Comparison of ENCODE assay signal across 25 cellular contexts in genomic region chr5:56106837-56107236, GRCh38.
DNase-seq lines count a peak whose midpoint lies in the region; ATAC-seq, FAIRE-seq and TF ChIP-seq lines count a peak whose summit lies in the region.
"Had no signal": no experiment of that assay in that cellular context is flagged by ENCODE, and none has a peak within 500 bp of the region (broad histone marks: within the 10 kb centered on the region; RNA-seq: fewer than 3 reads in every experiment).

No MANE protein-coding gene starts in this region.

- CTCF ChIA-PET in activated CD4-positive, alpha-beta T cell treated with anti-CD3 and anti-CD28 coated beads, Interleukin-2, amount 10 ng/mL, durations not matched to agents 7 days and 5 days (lab: Charles Lee) = interaction anchor here (0.6 to 1.8 kb wide), 4 partner anchors 10 to 714 kb away, joined by 3 to 7 read pairs (median 4); no protein-coding TSS in a partner anchor
- CTCF ChIA-PET in A549 (lab: Yijun Ruan, JAX) = interaction anchor here (0.5 kb wide), 1 partner anchor 325 kb away, joined by 3 read pairs; no protein-coding TSS in a partner anchor
- CTCF ChIA-PET in CD4-positive, alpha-beta memory T cell (lab: Charles Lee; ENCODE audit: partially characterized antibody) = interaction anchor here (0.6 to 1.3 kb wide), 2 partner anchors 12 to 36 kb away, joined by 3 read pairs; no protein-coding TSS in a partner anchor

- TF ChIP-seq CTCF in A549 (IDR thresholded peaks at IDR 0.05) (no peak), adrenal gland (IDR thresholded peaks at IDR 0.05) (no peak)

- H3K27me3 ChIP-seq in CD4-positive, alpha-beta memory T cell (ENCODE audit: insufficient read depth, low read length) = no peaks in the 10 kb centered on the region
- H3K27me3 ChIP-seq in adrenal gland = no peaks in the 10 kb centered on the region

- H3K27ac Mint-ChIP-seq in activated CD4-positive, alpha-beta T cell treated with anti-CD3 and anti-CD28 coated beads, Interleukin-2, amount 10 ng/mL, durations not matched to agents 7 days and 5 days = peak overlapping the region; percentile 52
- H3K27ac Mint-ChIP-seq in CD4-positive, alpha-beta memory T cell = peak overlapping the region in 4 of 7 donors; percentile 7 to 77 (median 52)

- H3K4me1 ChIP-seq in A549 (peaks cover 41% of the 10 kb centered on the region), adrenal gland (replicated peaks in 1 of 2) (peaks cover 0 to 4% of the 10 kb centered on the region in 2 donors)
- H3K4me1 ChIP-seq in CD4-positive, alpha-beta memory T cell (ENCODE audit: insufficient read depth, low read length) = peaks cover 42% of the 10 kb centered on the region

- H3K9me3 ChIP-seq in A549 = no peaks in the 10 kb centered on the region
- H3K9me3 ChIP-seq in CD4-positive, alpha-beta memory T cell (ENCODE audit: control insufficient read depth in 1 of 2, low read length in 2 of 2) = no peaks in the 10 kb centered on the region
- H3K9me3 ChIP-seq in adrenal gland (replicated peaks in 1 of 3) = no peaks in the 10 kb centered on the region

- H3K4me2 ChIP-seq in A549 = peak overlapping the region; percentile 38

- H3K36me3 Mint-ChIP-seq in activated CD4-positive, alpha-beta T cell treated with anti-CD3 and anti-CD28 coated beads, Interleukin-2, amount 10 ng/mL, durations not matched to agents 7 days and 5 days (ENCODE audit: low read depth) = peaks cover 51% of the 10 kb centered on the region
- H3K36me3 Mint-ChIP-seq in CD4-positive, alpha-beta memory T cell = peaks cover 2 to 3% of the 10 kb centered on the region in 2 donors
- H3K36me3 Mint-ChIP-seq: IgD-negative memory B cell had no signal

- POLR2A ChIA-PET in activated CD4-positive, alpha-beta T cell treated with anti-CD3 and anti-CD28 coated beads, Interleukin-2, amount 10 ng/mL, durations not matched to agents 7 days and 5 days (lab: Charles Lee) = interaction anchor here (0.6 kb wide), 1 partner anchor 19 kb away, joined by 3 read pairs; no protein-coding TSS in a partner anchor
- POLR2A ChIA-PET in A549 (lab: Yijun Ruan, JAX) = interaction anchor here (1.2 to 1.7 kb wide), 3 partner anchors 8 to 112 kb away, joined by 3 to 5 read pairs (median 4); partner anchors contain the start of gene IL6ST
- POLR2A ChIA-PET in CD4-positive, alpha-beta memory T cell (lab: Charles Lee; ENCODE audit: partially characterized antibody) = interaction anchor here (0.7 to 2.8 kb wide), 4 partner anchors 12 to 47 kb away, joined by 3 to 11 read pairs (median 6); no protein-coding TSS in a partner anchor

- FAIRE-seq in A549 (lab: Jason Lieb, UNC) = no peak
- FAIRE-seq: GM12891, GM18507, H1 had no signal

- H3K4me1 Mint-ChIP-seq in activated CD4-positive, alpha-beta T cell treated with anti-CD3 and anti-CD28 coated beads, Interleukin-2, amount 10 ng/mL, durations not matched to agents 7 days and 5 days = peaks cover 58% of the 10 kb centered on the region
- H3K4me1 Mint-ChIP-seq in CD4-positive, alpha-beta memory T cell = peaks cover 25 to 51% (median 43%) of the 10 kb centered on the region in 4 donors

- H3K4me3 ChIP-seq in A549 (no peak overlapping the region), adrenal gland (no peak overlapping the region)
- no peak overlapping the region for H3K4me3 ChIP-seq in CD4-positive, alpha-beta memory T cell (ENCODE audit: low read length in 2 of 2)

- H3K36me3 ChIP-seq in CD4-positive, alpha-beta memory T cell (ENCODE audit: insufficient read depth, low read length) = no peaks in the 10 kb centered on the region
- no peaks in the 10 kb centered on the region for H3K36me3 ChIP-seq in adrenal gland (replicated peaks in 1 of 2)

- no peak for TF ChIP-seq EP300 in A549 (IDR thresholded peaks at IDR 0.05)

- H3K4me3 Mint-ChIP-seq in activated CD4-positive, alpha-beta T cell treated with anti-CD3 and anti-CD28 coated beads, Interleukin-2, amount 10 ng/mL, durations not matched to agents 7 days and 5 days = no peak overlapping the region
- peak overlapping the region in 1 of 8 donors; percentile 22 for H3K4me3 Mint-ChIP-seq in CD4-positive, alpha-beta memory T cell
- H3K4me3 Mint-ChIP-seq: IgD-negative memory B cell had no signal

- DNase-seq in activated CD4-positive, alpha-beta T cell treated with anti-CD3 and anti-CD28 coated beads, Interleukin-2, amount 10 ng/mL, durations not matched to agents 7 days and 5 days = no peak
- no peak for DNase-seq in activated CD4-positive, alpha-beta T cell treated with anti-CD3 and anti-CD28 coated beads for 48 hours
- DNase-seq in A549 (ENCODE audit: low read depth in 1 of 2, low spot score in 1 of 2) (peak in 1 of 2 experiments; percentile 33), caudate nucleus (lab: John Stamatoyannopoulos, UW) (no peak), substantia nigra (lab: John Stamatoyannopoulos, UW) (no peak), adrenal gland (no peak), AG20443 (ENCODE audit: low spot score) (no peak)
- no peak for DNase-seq in CD4-positive, alpha-beta memory T cell
- DNase-seq: C1 segment of cervical spinal cord, COR-L47, DMS153, EL, Karpas-422, NCI-H1436, NCI-H1930, NCI-H226, NCI-H524, NCI-H82, OCI-M1, SIG-M5 had no signal

- intact Hi-C loops in CD4-positive, alpha-beta memory T cell (cut with micrococcal nuclease) = no loop called here
- intact Hi-C loops in adrenal gland (cut with DNase I) = no loop called here

- H3K27me3 Mint-ChIP-seq in activated CD4-positive, alpha-beta T cell treated with anti-CD3 and anti-CD28 coated beads, Interleukin-2, amount 10 ng/mL, durations not matched to agents 7 days and 5 days = no peaks in the 10 kb centered on the region
- H3K27me3 Mint-ChIP-seq in CD4-positive, alpha-beta memory T cell = no peaks in the 10 kb centered on the region

- peak overlapping the region; percentile 37 to 88; a peak in 5 of 6 replicates for H3K27ac ChIP-seq in A549
- H3K27ac ChIP-seq in CD4-positive, alpha-beta memory T cell (ENCODE audit: low read depth, low read length) = no peak overlapping the region
- peak overlapping the region; percentile 24 for H3K27ac ChIP-seq in caudate nucleus (ENCODE audit: low read depth, low read length)
- H3K27ac ChIP-seq in substantia nigra (ENCODE audit: low read depth, low read length, poor library complexity, severe bottlenecking) = no peak overlapping the region
- H3K27ac ChIP-seq in adrenal gland = no peak overlapping the region
- H3K27ac ChIP-seq: RWPE1 had no signal

- ATAC-seq in A549 = peak in 1 of 2 experiments; percentile 57; a peak in 4 of 6 replicates

- no peak for TF ChIP-seq RAD21 in A549 (conservative IDR thresholded peaks at IDR 0.05 in 1 of 2, IDR thresholded peaks at IDR 0.05 in 1 of 2)

- TF ChIP-seq POLR2A in A549 (IDR thresholded peaks at IDR 0.05; ENCODE audit: low read length) (no peak), adrenal gland (IDR thresholded peaks at IDR 0.05) (no peak)

- no peaks in the 10 kb centered on the region for H3K9me3 Mint-ChIP-seq in activated CD4-positive, alpha-beta T cell treated with anti-CD3 and anti-CD28 coated beads, Interleukin-2, amount 10 ng/mL, durations not matched to agents 7 days and 5 days
- no peaks in the 10 kb centered on the region for H3K9me3 Mint-ChIP-seq in CD4-positive, alpha-beta memory T cell

TF ChIP-seq in A549, 52 proteins besides CTCF, POLR2A, EP300 and RAD21:
- TF ChIP-seq CHD2 (IDR thresholded peaks at IDR 0.05; ENCODE audit: low read length, partially characterized antibody) = no peak
- no peak for TF ChIP-seq USF2 (IDR thresholded peaks at IDR 0.05)
- TF ChIP-seq FOSL2 (IDR thresholded peaks at IDR 0.05) = peak; percentile 45; the same call in 1 of the 2 replicates
- peak; percentile 47 for TF ChIP-seq FOSL2 (CRISPR knock-in tag; IDR thresholded peaks at IDR 0.05)
- peak; percentile 32; the same call in 1 of the 2 replicates for TF ChIP-seq JUNB (IDR thresholded peaks at IDR 0.05)
- peak; percentile 42; the same call in 1 of the 2 replicates for TF ChIP-seq GATA3 (IDR thresholded peaks at IDR 0.05; ENCODE audit: borderline replicate concordance)
- no peak for TF ChIP-seq E2F6 (IDR thresholded peaks at IDR 0.05; ENCODE audit: borderline replicate concordance, low read depth)
- TF ChIP-seq RCOR1 (IDR thresholded peaks at IDR 0.05; ENCODE audit: low read depth, low read length) = no peak
- TF ChIP-seq RFX5 (IDR thresholded peaks at IDR 0.05) = no peak
- no peak for TF ChIP-seq HES2 (IDR thresholded peaks at IDR 0.05)
TF ChIP-seq in A549: peak in this region for 3.

Comparison
In these comparisons a context has a peak if more than half of its experiments do, and no peak if none do; other contexts are left out.
1. H3K27ac ChIP-seq: peak in A549 (2 of 2) and caudate nucleus (single experiment); none in CD4-positive, alpha-beta memory T cell (single experiment), substantia nigra (single experiment) and adrenal gland (0 of 5).